ENCODE assay signal across 9 cellular contexts in genomic region chr13:48236528-48237353, GRCh38. TPM values are rescaled to one million over a fixed set of nuclear protein-coding genes. Genes with fewer than 3 reads are reported as not detected.
DNase-seq lines count a peak whose midpoint lies in the region; ATAC-seq and TF ChIP-seq lines count a peak whose summit lies in the region.
"Had no signal": no experiment of that assay in that cellular context is flagged by ENCODE, and none has a peak within 500 bp of the region (broad histone marks: within the 10 kb centered on the region; RNA-seq: fewer than 3 reads in every experiment).

No MANE protein-coding gene starts in this region.

- no peak for TF ChIP-seq EP300 in esophagus muscularis mucosa (IDR thresholded peaks at IDR 0.05)

- no peaks in the 10 kb centered on the region for H3K27me3 ChIP-seq in CD8-positive, alpha-beta T cell (ENCODE audit: insufficient read depth, low read length)
- H3K27me3 ChIP-seq in PC-3 (ENCODE audit: low read length) (no peaks in the 10 kb centered on the region), esophagus muscularis mucosa (no peaks in the 10 kb centered on the region), osteoblast (ENCODE audit: insufficient read depth, low read length) (no peaks in the 10 kb centered on the region)

- peak overlapping the region; percentile 19; the same call in 1 of the 2 replicates for H3K4me2 ChIP-seq in PC-3 (ENCODE audit: low read length)
- peak overlapping the region; percentile 84 for H3K4me2 ChIP-seq in osteoblast (ENCODE audit: insufficient read depth, low read length)

- H3K79me2 ChIP-seq in PC-3 (ENCODE audit: low read length) (peaks cover 53% of the 10 kb centered on the region), osteoblast (ENCODE audit: insufficient read depth, low read length) (peaks cover 79% of the 10 kb centered on the region)

- H3K4me1 ChIP-seq in CD8-positive, alpha-beta T cell (ENCODE audit: insufficient read depth, low read length), result peaks cover 67% of the 10 kb centered on the region
- peaks cover 32% of the 10 kb centered on the region for H3K4me1 ChIP-seq in PC-3 (ENCODE audit: insufficient read depth, low read length)
- H3K4me1 ChIP-seq in esophagus muscularis mucosa, result peaks cover 61 to 74% (median 73%) of the 10 kb centered on the region in 4 donors
- peaks cover 35% of the 10 kb centered on the region for H3K4me1 ChIP-seq in osteoblast (ENCODE audit: insufficient read depth, low read length)

- no peaks in the 10 kb centered on the region for H3K9me2 ChIP-seq in PC-3 (replicated peaks; ENCODE audit: low read length)

- no peak for DNase-seq in CD8-positive, alpha-beta T cell
- no peak for DNase-seq in PC-3
- DNase-seq in esophagus muscularis mucosa (ENCODE audit: extremely low spot score), result no peak
- no peak for DNase-seq in osteoblast (ENCODE audit: insufficient read length, low spot score, missing footprints)
- DNase-seq in NCI-H69 (lab: John Stamatoyannopoulos, UW), result no peak
- no peak for DNase-seq in germinal center (ENCODE audit: low spot score)
- DNase-seq in hepatic stellate cell (ENCODE audit: low spot score), result no peak

- H3K36me3 ChIP-seq in CD8-positive, alpha-beta T cell (ENCODE audit: insufficient read depth, low read length), result no peaks in the 10 kb centered on the region
- H3K36me3 ChIP-seq in PC-3 (ENCODE audit: low read depth, low read length) (no peaks in the 10 kb centered on the region), esophagus muscularis mucosa (peaks cover 0 to 17% (median 0%) of the 10 kb centered on the region in 4 donors), osteoblast (ENCODE audit: insufficient read depth, low read length) (no peaks in the 10 kb centered on the region)

- peak overlapping the region; percentile 5 for H3K27ac ChIP-seq in CD8-positive, alpha-beta T cell (ENCODE audit: low read depth, low read length)
- H3K27ac ChIP-seq in PC-3 (ENCODE audit: low read length) (no peak overlapping the region), esophagus muscularis mucosa (replicated peaks in 1 of 4) (peak overlapping the region; percentile 38 to 99 (median 94)), osteoblast (ENCODE audit: low read depth, low read length) (peak overlapping the region; percentile 4)

- no peaks in the 10 kb centered on the region for H3K27me3 Mint-ChIP-seq in CD8-positive, alpha-beta T cell (ENCODE audit: low read depth)

- ATAC-seq in CD8-positive, alpha-beta T cell, result no peak
- ATAC-seq in PC-3 (no peak), GM18498 (IDR thresholded peaks at IDR 0.05; ENCODE audit: unreplicated experiment) (no peak)
- ATAC-seq: GM12878 had no signal

- peak overlapping the region; percentile 98 for H3K4me3 Mint-ChIP-seq in CD8-positive, alpha-beta T cell

- H3K4me1 Mint-ChIP-seq in CD8-positive, alpha-beta T cell (ENCODE audit: low read depth), result peaks cover 71% of the 10 kb centered on the region

- H3K4me3 ChIP-seq in CD8-positive, alpha-beta T cell (ENCODE audit: low read depth, low read length), result peak overlapping the region; percentile 15
- H3K4me3 ChIP-seq in PC-3 (ENCODE audit: low read length) (no peak overlapping the region), esophagus muscularis mucosa (peak overlapping the region; percentile 76 to 95 (median 92)), osteoblast (ENCODE audit: insufficient read depth, low read length) (peak overlapping the region; percentile 31)
- H3K4me3 ChIP-seq: GM12878 had no signal

- CTCF ChIA-PET in CD8-positive, alpha-beta T cell (lab: Charles Lee), result interaction anchor here (1.1 to 6.3 kb wide), 4 partner anchors 51 to 110 kb away, joined by 3 to 62 read pairs (median 16); no protein-coding TSS in a partner anchor
- CTCF ChIA-PET in PC-3 (lab: Charles Lee), result no interaction called here

- no peaks in the 10 kb centered on the region for H3K9me3 ChIP-seq in CD8-positive, alpha-beta T cell (ENCODE audit: low read length)
- no peaks in the 10 kb centered on the region for H3K9me3 ChIP-seq in PC-3 (ENCODE audit: low read length)
- no peaks in the 10 kb centered on the region for H3K9me3 ChIP-seq in esophagus muscularis mucosa
- H3K9me3 ChIP-seq in osteoblast (ENCODE audit: low read depth, low read length), result no peaks in the 10 kb centered on the region

- peaks cover 69% of the 10 kb centered on the region for H3K36me3 Mint-ChIP-seq in CD8-positive, alpha-beta T cell

- no peak for TF ChIP-seq CTCF in CD8-positive, alpha-beta T cell (IDR thresholded peaks at IDR 0.05)
- TF ChIP-seq CTCF in PC-3 (conservative IDR thresholded peaks at IDR 0.05; ENCODE audit: low read depth, low read length) (no peak), esophagus muscularis mucosa (IDR thresholded peaks at IDR 0.05) (no peak), osteoblast (IDR thresholded peaks at IDR 0.05; ENCODE audit: extremely low read depth, low read depth, low read length) (no peak)

- H3K27ac Mint-ChIP-seq in CD8-positive, alpha-beta T cell, result peak overlapping the region; percentile 99

- intact Hi-C loops in CD8-positive, alpha-beta T cell (cut with DNase I, micrococcal nuclease), result loop anchor here (5.0 to 10.0 kb wide), 4 partner anchors 199 to 1208 kb away; partner anchors contain the start of genes CAB39L (in 2 of the 2), SETDB2 (in 2 of the 2), FNDC3A (in 1 of the 2) and NUDT15 (in 1 of the 2)
- intact Hi-C loops in PC-3 (cut with micrococcal nuclease), result loop anchor here (10.0 kb wide), 1 partner anchor 348 kb away; no protein-coding TSS in a partner anchor
- intact Hi-C loops in esophagus muscularis mucosa (cut with DNase I), result loop anchor here (10.0 kb wide), 3 partner anchors 142 to 348 kb away; partner anchors contain the start of genes MED4 and NUDT15

- 33% methylated on average over 3 of the region's 3 CpGs for WGBS in esophagus muscularis mucosa

- BruUV-seq in PC-3 (replicated peaks; lab: Mats Ljungman, UMichigan), result no TSS peak

- H2AFZ ChIP-seq in PC-3 (ENCODE audit: low read length), result no peak overlapping the region
- H2AFZ ChIP-seq in osteoblast (ENCODE audit: low read length), result peak overlapping the region; percentile 14

- H4K20me1 ChIP-seq in PC-3 (ENCODE audit: low read length), result no peaks in the 10 kb centered on the region
- peaks cover 22% of the 10 kb centered on the region for H4K20me1 ChIP-seq in osteoblast (ENCODE audit: insufficient read depth, low read length)

- TF ChIP-seq POLR2A in esophagus muscularis mucosa (IDR thresholded peaks at IDR 0.05; ENCODE audit: low read depth), result no peak

- H3K9me3 Mint-ChIP-seq in CD8-positive, alpha-beta T cell, result no peaks in the 10 kb centered on the region

- POLR2A ChIA-PET in CD8-positive, alpha-beta T cell (lab: Charles Lee), result interaction anchor here (0.7 to 4.8 kb wide), 7 partner anchors 10 to 269 kb away, joined by 3 to 27 read pairs (median 11); no protein-coding TSS in a partner anchor
- POLR2A ChIA-PET in PC-3 (lab: Charles Lee; ENCODE audit: unreplicated experiment), result no interaction called here

- no peak overlapping the region for H3K9ac ChIP-seq in PC-3 (ENCODE audit: low read length)

- no peaks in the 10 kb centered on the region for H3F3A ChIP-seq in PC-3 (ENCODE audit: low read length, unreplicated experiment)

RNA-seq across cellular contexts. Expression of gene ITM2B, which starts 3.7 kb away (rescaled TPM):
- 100 to 1,000 TPM; 280 to 308 TPM for total RNA-seq in CD8-positive, alpha-beta T cell
- total RNA-seq in PC-3 (2014; rRNA removed), result 74.6 and 105 TPM in 2 replicates
- 100 to 1,000 TPM; 299 to 343 (median 303) TPM for total RNA-seq in esophagus muscularis mucosa
- 168 and 176 TPM in 2 replicates for total RNA-seq in osteoblast
